8 cellular contexts compared by ENCODE assay signal in the genomic region with DNA sequence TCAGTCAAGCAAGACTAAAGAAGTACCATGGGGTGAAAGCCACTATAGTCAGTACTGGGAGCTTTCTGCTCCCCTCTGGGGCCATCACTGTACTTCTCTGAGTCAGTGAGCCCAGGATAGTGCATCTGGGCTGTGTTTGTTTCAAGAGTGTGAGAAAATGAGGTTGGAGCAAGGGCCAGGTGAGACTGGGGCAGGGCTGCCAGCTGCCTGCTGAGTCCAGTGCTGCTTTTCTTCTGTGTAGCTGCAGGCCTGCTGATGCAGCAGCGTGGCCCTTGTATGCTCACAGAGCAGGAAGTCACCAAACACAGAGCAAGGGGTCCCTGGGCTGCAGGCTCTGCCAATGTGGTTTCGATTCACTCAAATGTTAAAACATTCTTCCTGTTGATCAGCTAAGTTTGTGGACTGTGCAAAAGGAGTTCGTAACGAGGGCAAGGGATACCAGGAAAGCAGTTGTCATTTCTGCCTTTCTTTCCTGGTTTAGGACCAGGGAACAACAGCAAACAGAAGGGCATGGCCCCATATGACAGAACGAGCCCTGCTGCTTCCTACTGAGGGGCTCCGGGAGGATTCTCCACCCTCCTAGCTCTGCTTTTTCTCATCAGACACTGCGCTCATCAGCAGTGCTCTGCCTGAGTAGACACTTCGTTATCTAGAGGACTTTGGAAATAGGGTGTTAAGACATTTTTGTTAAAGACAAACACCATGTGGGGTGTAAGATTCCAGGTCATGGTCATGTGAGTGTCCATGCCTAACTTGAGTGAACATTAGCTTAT.
DNase-seq lines count a peak whose midpoint lies in the region; ATAC-seq and TF ChIP-seq lines count a peak whose summit lies in the region.

No MANE protein-coding gene starts in this region.

- peak in 1 of 2 donors; percentile 40 for ATAC-seq in activated T-cell treated with anti-CD3 and anti-CD28 coated beads, Interleukin-2, amount 50 U/mL, for 4 hours
- ATAC-seq in HG03139 (IDR thresholded peaks at IDR 0.05; ENCODE audit: unreplicated experiment) (peak; percentile 95), HG03095 (IDR thresholded peaks at IDR 0.05; ENCODE audit: unreplicated experiment) (no peak)

- H3K27me3 ChIP-seq in sigmoid colon: no peaks in the 10 kb centered on the region

- peaks cover 0 to 8% (median 0%) of the 10 kb centered on the region in 4 donors for H3K4me1 ChIP-seq in sigmoid colon

- H3K27ac ChIP-seq in angular gyrus (ENCODE audit: low read depth, low read length) (peak overlapping the region; percentile 22), substantia nigra (ENCODE audit: low read depth, low read length, poor library complexity, severe bottlenecking) (peak overlapping the region; percentile 21), sigmoid colon (no peak overlapping the region)

- peaks cover 14% of the 10 kb centered on the region for H3K4me1 Mint-ChIP-seq in activated T-cell treated with anti-CD3 and anti-CD28 coated beads, Interleukin-2, amount 50 U/mL, for 4 hours (ENCODE audit: low read depth)

- H3K9me3 Mint-ChIP-seq in activated T-cell treated with anti-CD3 and anti-CD28 coated beads, Interleukin-2, amount 50 U/mL, for 4 hours: peaks cover 15% of the 10 kb centered on the region

- no peak for TF ChIP-seq POLR2A in sigmoid colon (IDR thresholded peaks at IDR 0.05)

- no peak for DNase-seq in activated T-cell treated with anti-CD3 and anti-CD28 coated beads, Interleukin-2, amount 50 U/mL, for 4 hours
- DNase-seq in activated T-cell treated with anti-CD3 and anti-CD28 coated beads for 4 hours (no peak), substantia nigra (lab: John Stamatoyannopoulos, UW) (peak in 7 of 49 donors; percentile 16 to 41 (median 24)), sigmoid colon (no peak), foreskin melanocyte (no peak)

- no peaks in the 10 kb centered on the region for H3K36me3 ChIP-seq in sigmoid colon

- intact Hi-C loops in sigmoid colon (cut with DNase I): no loop called here

- H3K9me3 ChIP-seq in sigmoid colon: no peaks in the 10 kb centered on the region

- no peaks in the 10 kb centered on the region for H3K36me3 Mint-ChIP-seq in activated T-cell treated with anti-CD3 and anti-CD28 coated beads, Interleukin-2, amount 50 U/mL, for 4 hours (ENCODE audit: insufficient read depth)

- no peak for TF ChIP-seq EP300 in sigmoid colon (IDR thresholded peaks at IDR 0.05)

- H3K4me3 ChIP-seq in sigmoid colon: no peak overlapping the region

- peak overlapping the region; percentile 37 for H3K4me3 Mint-ChIP-seq in activated T-cell treated with anti-CD3 and anti-CD28 coated beads, Interleukin-2, amount 50 U/mL, for 4 hours

- 52 to 71% methylated on average over 8 of the region's 8 CpGs for WGBS in sigmoid colon, 2 donors

- TF ChIP-seq CTCF in sigmoid colon (IDR thresholded peaks at IDR 0.05): no peak

- no peaks in the 10 kb centered on the region for H3K27me3 Mint-ChIP-seq in activated T-cell treated with anti-CD3 and anti-CD28 coated beads, Interleukin-2, amount 50 U/mL, for 4 hours (ENCODE audit: low read depth)

Comparison
In these comparisons a context has a peak if more than half of its experiments do, and no peak if none do; other contexts are left out.
1. H3K27ac ChIP-seq: peak in angular gyrus (single experiment) and substantia nigra (single experiment); none in sigmoid colon (0 of 4).